16 cellular contexts compared by ENCODE assay signal in the genomic region with DNA sequence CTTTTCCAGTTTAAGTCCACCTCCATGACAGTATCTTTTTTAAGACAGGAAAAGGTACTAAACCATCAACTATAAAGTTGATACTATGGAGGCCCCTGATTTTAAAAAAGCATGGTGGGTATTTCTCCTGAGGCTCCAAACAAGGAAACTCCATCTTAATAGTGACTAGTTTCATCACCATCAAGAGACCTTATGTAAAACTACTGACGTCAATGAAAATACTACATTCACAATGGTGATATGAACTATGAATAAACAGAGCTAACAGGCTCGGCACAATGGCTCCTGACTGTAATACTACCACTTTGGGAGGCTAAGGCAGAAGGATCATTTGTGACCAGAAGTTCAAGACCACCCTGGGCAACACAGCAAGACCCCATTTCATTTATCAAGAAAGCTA.
DNase-seq lines count a peak whose midpoint lies in the region; ATAC-seq and TF ChIP-seq lines count a peak whose summit lies in the region.
"Had no signal": no experiment of that assay in that cellular context is flagged by ENCODE, and none has a peak within 500 bp of the region (broad histone marks: within the 10 kb centered on the region; RNA-seq: fewer than 3 reads in every experiment).

No MANE protein-coding gene starts in this region.

- no peak for TF ChIP-seq CTCF in WTC11 (IDR thresholded peaks at IDR 0.05)
- TF ChIP-seq CTCF in fibroblast of the aortic adventitia (IDR thresholded peaks at IDR 0.05; ENCODE audit: insufficient read depth, low read length): no peak

- ATAC-seq in WTC11: no peak
- no peak for ATAC-seq in HG03095 (IDR thresholded peaks at IDR 0.05; ENCODE audit: unreplicated experiment)
- ATAC-seq: A549, GM12878 had no signal

- DNase-seq in Karpas-422 (peak; percentile 77), WTC11 (ENCODE audit: low spot score) (no peak), fibroblast of the aortic adventitia (ENCODE audit: low read depth) (peak; percentile 29), NCI-H2081 (lab: John Stamatoyannopoulos, UW) (no peak)
- DNase-seq in effector memory CD4-positive, alpha-beta T cell: no peak
- DNase-seq: BE2C; CD4-positive, alpha-beta memory T cell; COR-L47; DND-41; GF-D8; GOT3; H9 had no signal

- H3K36me3 Mint-ChIP-seq in WTC11: no peaks in the 10 kb centered on the region

- no peaks in the 10 kb centered on the region for H3K9me2 ChIP-seq in Karpas-422 (replicated peaks; ENCODE audit: insufficient read depth, low read length)

- H3K9me3 Mint-ChIP-seq in WTC11: no peaks in the 10 kb centered on the region

- no peaks in the 10 kb centered on the region for H3K36me3 ChIP-seq in Karpas-422 (ENCODE audit: insufficient read depth, low read length)
- H3K36me3 ChIP-seq in effector memory CD4-positive, alpha-beta T cell (ENCODE audit: control insufficient read depth, insufficient read depth, low read length): no peaks in the 10 kb centered on the region
- H3K36me3 ChIP-seq: BE2C had no signal

- H3K4me3 ChIP-seq in Karpas-422 (ENCODE audit: low read length) (peak overlapping the region; percentile 51), fibroblast of the aortic adventitia (ENCODE audit: low read depth, low read length) (no peak overlapping the region)
- H3K4me3 ChIP-seq in effector memory CD4-positive, alpha-beta T cell (ENCODE audit: insufficient read depth, low read depth, low read length, poor library complexity, severe bottlenecking): no peak overlapping the region
- H3K4me3 ChIP-seq: A549, GM12878 had no signal

- no peaks in the 10 kb centered on the region for H4K20me1 ChIP-seq in Karpas-422 (ENCODE audit: insufficient read depth, low read depth, low read length)

- POLR2A ChIA-PET in WTC11 (lab: Charles Lee): no interaction called here

- H3K4me2 ChIP-seq in Karpas-422 (ENCODE audit: low read depth, low read length, poor library complexity, severe bottlenecking): peak overlapping the region; percentile 76
- H3K4me2 ChIP-seq: A549 had no signal

- peak overlapping the region; percentile 97 for H3K27ac ChIP-seq in Karpas-422 (ENCODE audit: low read length)
- H3K27ac ChIP-seq in effector memory CD4-positive, alpha-beta T cell (ENCODE audit: insufficient read depth, low read length, poor library complexity, severe bottlenecking): no peak overlapping the region
- H3K27ac ChIP-seq: A549, C4-2B had no signal

- H3K9ac ChIP-seq in Karpas-422 (ENCODE audit: low read length): peak overlapping the region; percentile 65

- H3K4me3 Mint-ChIP-seq in WTC11: no peak overlapping the region
- H3K4me3 Mint-ChIP-seq: H9 had no signal

- H3K79me2 ChIP-seq in Karpas-422 (ENCODE audit: low read length): peaks cover 88% of the 10 kb centered on the region

- H3K27me3 ChIP-seq in Karpas-422 (ENCODE audit: low read length): no peaks in the 10 kb centered on the region
- H3K27me3 ChIP-seq in effector memory CD4-positive, alpha-beta T cell (replicated peaks; ENCODE audit: control insufficient read depth, insufficient read depth, low read length, poor library complexity, severe bottlenecking): no peaks in the 10 kb centered on the region
- H3K27me3 ChIP-seq: BE2C had no signal

- peaks cover 51% of the 10 kb centered on the region for H3K4me1 Mint-ChIP-seq in WTC11

- peaks cover 98% of the 10 kb centered on the region for H3K4me1 ChIP-seq in Karpas-422 (ENCODE audit: low read length)
- H3K4me1 ChIP-seq in effector memory CD4-positive, alpha-beta T cell (ENCODE audit: control insufficient read depth, insufficient read depth, low read length, poor library complexity, severe bottlenecking): no peaks in the 10 kb centered on the region
- H3K4me1 ChIP-seq: A549, BE2C had no signal

- H2AFZ ChIP-seq in Karpas-422 (ENCODE audit: low read length): no peak overlapping the region

- H3K9me3 ChIP-seq in Karpas-422 (ENCODE audit: low read length): no peaks in the 10 kb centered on the region
- no peaks in the 10 kb centered on the region for H3K9me3 ChIP-seq in effector memory CD4-positive, alpha-beta T cell (ENCODE audit: control insufficient read depth, low read length)
- H3K9me3 ChIP-seq: A549, BE2C had no signal

- CTCF ChIA-PET in WTC11 (lab: Charles Lee): no interaction called here

- H3K27me3 Mint-ChIP-seq in WTC11 (ENCODE audit: low read depth): no peaks in the 10 kb centered on the region
- H3K27me3 Mint-ChIP-seq: CD4-positive, alpha-beta memory T cell had no signal

- no peak overlapping the region for H3K27ac Mint-ChIP-seq in WTC11
- H3K27ac Mint-ChIP-seq: CD4-positive, alpha-beta memory T cell; H9 had no signal

TF ChIP-seq in WTC11, 78 proteins besides CTCF, POLR2A, EP300 and RAD21 (continues in another document):
- TF ChIP-seq, protein P1, sequence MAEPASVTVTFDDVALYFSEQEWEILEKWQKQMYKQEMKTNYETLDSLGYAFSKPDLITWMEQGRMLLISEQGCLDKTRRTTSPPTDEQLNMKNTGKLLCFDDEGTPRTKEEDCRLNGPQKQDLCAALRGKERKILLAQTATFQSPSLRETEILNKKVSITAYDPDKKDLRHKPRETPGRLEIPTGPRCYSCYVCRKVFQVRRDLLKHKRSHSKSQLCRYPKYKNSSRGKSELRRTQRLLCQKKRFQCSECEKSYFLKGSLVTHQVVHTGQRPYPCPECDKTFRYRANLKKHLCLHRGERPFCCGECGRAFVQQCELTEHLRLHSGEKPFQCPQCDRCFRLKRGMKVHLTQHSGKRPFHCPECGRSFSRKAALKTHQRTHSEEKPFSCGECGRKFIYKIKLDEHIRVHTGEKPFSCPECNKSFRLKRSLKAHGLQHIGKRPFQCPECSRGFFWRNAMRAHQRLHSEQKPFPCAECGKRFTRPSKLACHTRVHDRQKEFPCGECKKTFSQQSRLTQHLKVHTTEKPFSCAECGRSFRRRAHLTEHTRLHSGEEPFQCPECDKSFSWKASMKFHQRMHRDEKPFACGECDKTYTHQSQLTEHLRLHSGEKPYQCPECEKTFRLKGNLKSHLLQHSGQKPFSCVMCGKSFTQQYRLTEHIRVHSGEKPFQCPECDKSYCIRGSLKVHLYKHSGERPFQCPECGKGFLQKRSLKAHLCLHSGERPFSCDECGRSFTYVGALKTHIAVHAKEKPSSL (CRISPR knock-in tag; conservative IDR thresholded peaks at IDR 0.05): no peak
- TF ChIP-seq, protein P2, sequence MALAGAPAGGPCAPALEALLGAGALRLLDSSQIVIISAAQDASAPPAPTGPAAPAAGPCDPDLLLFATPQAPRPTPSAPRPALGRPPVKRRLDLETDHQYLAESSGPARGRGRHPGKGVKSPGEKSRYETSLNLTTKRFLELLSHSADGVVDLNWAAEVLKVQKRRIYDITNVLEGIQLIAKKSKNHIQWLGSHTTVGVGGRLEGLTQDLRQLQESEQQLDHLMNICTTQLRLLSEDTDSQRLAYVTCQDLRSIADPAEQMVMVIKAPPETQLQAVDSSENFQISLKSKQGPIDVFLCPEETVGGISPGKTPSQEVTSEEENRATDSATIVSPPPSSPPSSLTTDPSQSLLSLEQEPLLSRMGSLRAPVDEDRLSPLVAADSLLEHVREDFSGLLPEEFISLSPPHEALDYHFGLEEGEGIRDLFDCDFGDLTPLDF (CRISPR knock-in tag; IDR thresholded peaks at IDR 0.05): no peak
- TF ChIP-seq, protein P3, sequence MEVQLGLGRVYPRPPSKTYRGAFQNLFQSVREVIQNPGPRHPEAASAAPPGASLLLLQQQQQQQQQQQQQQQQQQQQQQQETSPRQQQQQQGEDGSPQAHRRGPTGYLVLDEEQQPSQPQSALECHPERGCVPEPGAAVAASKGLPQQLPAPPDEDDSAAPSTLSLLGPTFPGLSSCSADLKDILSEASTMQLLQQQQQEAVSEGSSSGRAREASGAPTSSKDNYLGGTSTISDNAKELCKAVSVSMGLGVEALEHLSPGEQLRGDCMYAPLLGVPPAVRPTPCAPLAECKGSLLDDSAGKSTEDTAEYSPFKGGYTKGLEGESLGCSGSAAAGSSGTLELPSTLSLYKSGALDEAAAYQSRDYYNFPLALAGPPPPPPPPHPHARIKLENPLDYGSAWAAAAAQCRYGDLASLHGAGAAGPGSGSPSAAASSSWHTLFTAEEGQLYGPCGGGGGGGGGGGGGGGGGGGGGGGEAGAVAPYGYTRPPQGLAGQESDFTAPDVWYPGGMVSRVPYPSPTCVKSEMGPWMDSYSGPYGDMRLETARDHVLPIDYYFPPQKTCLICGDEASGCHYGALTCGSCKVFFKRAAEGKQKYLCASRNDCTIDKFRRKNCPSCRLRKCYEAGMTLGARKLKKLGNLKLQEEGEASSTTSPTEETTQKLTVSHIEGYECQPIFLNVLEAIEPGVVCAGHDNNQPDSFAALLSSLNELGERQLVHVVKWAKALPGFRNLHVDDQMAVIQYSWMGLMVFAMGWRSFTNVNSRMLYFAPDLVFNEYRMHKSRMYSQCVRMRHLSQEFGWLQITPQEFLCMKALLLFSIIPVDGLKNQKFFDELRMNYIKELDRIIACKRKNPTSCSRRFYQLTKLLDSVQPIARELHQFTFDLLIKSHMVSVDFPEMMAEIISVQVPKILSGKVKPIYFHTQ (CRISPR knock-in tag; IDR thresholded peaks at IDR 0.05): no peak
- TF ChIP-seq, protein P4, sequence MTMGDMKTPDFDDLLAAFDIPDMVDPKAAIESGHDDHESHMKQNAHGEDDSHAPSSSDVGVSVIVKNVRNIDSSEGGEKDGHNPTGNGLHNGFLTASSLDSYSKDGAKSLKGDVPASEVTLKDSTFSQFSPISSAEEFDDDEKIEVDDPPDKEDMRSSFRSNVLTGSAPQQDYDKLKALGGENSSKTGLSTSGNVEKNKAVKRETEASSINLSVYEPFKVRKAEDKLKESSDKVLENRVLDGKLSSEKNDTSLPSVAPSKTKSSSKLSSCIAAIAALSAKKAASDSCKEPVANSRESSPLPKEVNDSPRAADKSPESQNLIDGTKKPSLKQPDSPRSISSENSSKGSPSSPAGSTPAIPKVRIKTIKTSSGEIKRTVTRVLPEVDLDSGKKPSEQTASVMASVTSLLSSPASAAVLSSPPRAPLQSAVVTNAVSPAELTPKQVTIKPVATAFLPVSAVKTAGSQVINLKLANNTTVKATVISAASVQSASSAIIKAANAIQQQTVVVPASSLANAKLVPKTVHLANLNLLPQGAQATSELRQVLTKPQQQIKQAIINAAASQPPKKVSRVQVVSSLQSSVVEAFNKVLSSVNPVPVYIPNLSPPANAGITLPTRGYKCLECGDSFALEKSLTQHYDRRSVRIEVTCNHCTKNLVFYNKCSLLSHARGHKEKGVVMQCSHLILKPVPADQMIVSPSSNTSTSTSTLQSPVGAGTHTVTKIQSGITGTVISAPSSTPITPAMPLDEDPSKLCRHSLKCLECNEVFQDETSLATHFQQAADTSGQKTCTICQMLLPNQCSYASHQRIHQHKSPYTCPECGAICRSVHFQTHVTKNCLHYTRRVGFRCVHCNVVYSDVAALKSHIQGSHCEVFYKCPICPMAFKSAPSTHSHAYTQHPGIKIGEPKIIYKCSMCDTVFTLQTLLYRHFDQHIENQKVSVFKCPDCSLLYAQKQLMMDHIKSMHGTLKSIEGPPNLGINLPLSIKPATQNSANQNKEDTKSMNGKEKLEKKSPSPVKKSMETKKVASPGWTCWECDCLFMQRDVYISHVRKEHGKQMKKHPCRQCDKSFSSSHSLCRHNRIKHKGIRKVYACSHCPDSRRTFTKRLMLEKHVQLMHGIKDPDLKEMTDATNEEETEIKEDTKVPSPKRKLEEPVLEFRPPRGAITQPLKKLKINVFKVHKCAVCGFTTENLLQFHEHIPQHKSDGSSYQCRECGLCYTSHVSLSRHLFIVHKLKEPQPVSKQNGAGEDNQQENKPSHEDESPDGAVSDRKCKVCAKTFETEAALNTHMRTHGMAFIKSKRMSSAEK (CRISPR knock-in tag; IDR thresholded peaks at IDR 0.05; ENCODE audit: borderline replicate concordance): no peak

Comparison
In these comparisons a context has a peak if more than half of its experiments do, and no peak if none do; other contexts are left out.
1. DNase-seq: peak in Karpas-422 (single experiment) and fibroblast of the aortic adventitia (single experiment); none in WTC11 (single experiment), effector memory CD4-positive, alpha-beta T cell (0 of 3) and NCI-H2081 (0 of 2).